ENCODE assay signal across 8 cellular contexts in the genomic region with DNA sequence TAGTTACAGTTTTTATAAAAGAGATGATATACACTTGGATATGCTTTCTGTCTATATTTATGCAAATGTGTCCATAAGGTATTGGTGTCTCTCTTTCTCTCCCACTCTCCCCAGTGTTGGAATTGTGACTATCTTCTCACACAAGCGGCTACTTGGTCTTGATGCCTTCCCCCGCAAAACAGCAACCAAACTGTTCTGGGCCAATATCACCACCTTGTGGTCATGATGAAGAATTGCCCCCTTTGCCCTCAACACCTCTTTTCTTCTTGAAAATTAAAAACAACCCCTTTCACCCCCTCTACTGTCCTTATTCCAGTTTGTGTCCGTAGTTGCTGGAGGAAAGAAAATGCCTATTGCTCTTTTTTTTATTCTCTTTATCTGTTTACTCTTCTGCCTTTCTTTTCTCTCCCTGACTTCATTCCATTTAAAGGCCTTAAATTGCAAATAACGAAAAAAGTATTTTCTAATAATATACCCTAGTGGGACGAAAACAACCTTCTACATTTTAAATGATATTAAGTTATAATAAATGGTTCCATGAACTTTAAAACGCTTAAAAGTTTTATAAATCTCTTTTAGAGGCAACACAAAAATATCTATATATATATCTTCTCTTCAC.
DNase-seq lines count a peak whose midpoint lies in the region; ATAC-seq, FAIRE-seq and TF ChIP-seq lines count a peak whose summit lies in the region.

No MANE protein-coding gene starts in this region.

- no peaks in the 10 kb centered on the region for H3K36me3 Mint-ChIP-seq in HFFc6 (ENCODE audit: low read depth)

- H3K4me1 Mint-ChIP-seq in HFFc6 (ENCODE audit: low read depth) = no peaks in the 10 kb centered on the region

- H3K36me3 ChIP-seq in Peyer's patch = no peaks in the 10 kb centered on the region
- H3K36me3 ChIP-seq in effector memory CD4-positive, alpha-beta T cell (ENCODE audit: control insufficient read depth, insufficient read depth, low read length) = peaks cover 59% of the 10 kb centered on the region
- no peaks in the 10 kb centered on the region for H3K36me3 ChIP-seq in small intestine (ENCODE audit: control insufficient read depth in 2 of 2, insufficient read depth in 2 of 2, low read length in 2 of 2)

- H3K27me3 Mint-ChIP-seq in HFFc6 (ENCODE audit: insufficient read depth) = peaks cover 1% of the 10 kb centered on the region

- H3K9me3 ChIP-seq in Peyer's patch (no peaks in the 10 kb centered on the region), small intestine (ENCODE audit: control insufficient read depth, low read depth) (no peaks in the 10 kb centered on the region)
- H3K9me3 ChIP-seq in effector memory CD4-positive, alpha-beta T cell (ENCODE audit: control insufficient read depth, low read length) = no peaks in the 10 kb centered on the region

- peak; percentile 33 for FAIRE-seq in small intestine (lab: Jason Lieb, UNC)

- peak; percentile 68 for TF ChIP-seq CTCF in HFFc6 (IDR thresholded peaks at IDR 0.05)
- TF ChIP-seq CTCF in Peyer's patch (IDR thresholded peaks at IDR 0.05) = peak; percentile 56 to 85 (median 68)

- no peak overlapping the region for H3K4me3 ChIP-seq in Peyer's patch
- H3K4me3 ChIP-seq in effector memory CD4-positive, alpha-beta T cell (ENCODE audit: insufficient read depth, low read depth, low read length, poor library complexity, severe bottlenecking) = no peak overlapping the region
- H3K4me3 ChIP-seq in small intestine (ENCODE audit: low read depth in 1 of 2, low read length in 2 of 2) = no peak overlapping the region

- no peak overlapping the region for H3K4me3 Mint-ChIP-seq in HFFc6

- no peaks in the 10 kb centered on the region for H3K27me3 ChIP-seq in Peyer's patch
- H3K27me3 ChIP-seq in effector memory CD4-positive, alpha-beta T cell (replicated peaks; ENCODE audit: control insufficient read depth, insufficient read depth, low read length, poor library complexity, severe bottlenecking) = no peaks in the 10 kb centered on the region
- no peaks in the 10 kb centered on the region for H3K27me3 ChIP-seq in small intestine (ENCODE audit: control insufficient read depth in 2 of 2, insufficient read depth in 2 of 2, low read length in 2 of 2)

- no peak for TF ChIP-seq POLR2A in Peyer's patch (IDR thresholded peaks at IDR 0.05)

- H3K27ac ChIP-seq in Peyer's patch (peak overlapping the region in 1 of 4 donors; percentile 59), small intestine (ENCODE audit: low read depth in 1 of 2, low read length in 1 of 2) (no peak overlapping the region)
- H3K27ac ChIP-seq in effector memory CD4-positive, alpha-beta T cell (ENCODE audit: insufficient read depth, low read length, poor library complexity, severe bottlenecking) = peak overlapping the region; percentile 65

- no peak for ATAC-seq in HG02678 (IDR thresholded peaks at IDR 0.05; ENCODE audit: unreplicated experiment)
- ATAC-seq in HG02571 (IDR thresholded peaks at IDR 0.05; ENCODE audit: unreplicated experiment) = no peak

- 57 to 63% (median 57%) methylated on average over 6 of the region's 6 CpGs for WGBS in small intestine, 3 donors

- H3K4me1 ChIP-seq in Peyer's patch (no peaks in the 10 kb centered on the region), small intestine (ENCODE audit: control insufficient read depth in 2 of 2, insufficient read depth in 1 of 2, low read depth in 1 of 2, low read length in 1 of 2) (no peaks in the 10 kb centered on the region)
- peaks cover 79% of the 10 kb centered on the region for H3K4me1 ChIP-seq in effector memory CD4-positive, alpha-beta T cell (ENCODE audit: control insufficient read depth, insufficient read depth, low read length, poor library complexity, severe bottlenecking)

- DNase-seq in DMS79 treated with DMSO at 0.1 percent for 48 hours (lab: John Stamatoyannopoulos, UW) (peak; percentile 46), HFFc6 (peak; percentile 1), Peyer's patch (no peak), small intestine (peak; percentile 39), T-helper 9 cell (no peak)
- DNase-seq in effector memory CD4-positive, alpha-beta T cell = peak in 2 of 3 donors; percentile 32 to 48

- H3K27ac Mint-ChIP-seq in HFFc6 = no peak overlapping the region

- H3K9me3 Mint-ChIP-seq in HFFc6 = peaks cover 8% of the 10 kb centered on the region

Comparison
In these comparisons a context has a peak if more than half of its experiments do, and no peak if none do; other contexts are left out.
1. DNase-seq: peak in DMS79 treated with DMSO at 0.1 percent for 48 hours (single experiment), HFFc6 (single experiment), effector memory CD4-positive, alpha-beta T cell (2 of 3) and small intestine (single experiment); none in Peyer's patch (0 of 3) and T-helper 9 cell (single experiment).